11 cellular contexts compared by ENCODE assay signal in the genomic region with DNA sequence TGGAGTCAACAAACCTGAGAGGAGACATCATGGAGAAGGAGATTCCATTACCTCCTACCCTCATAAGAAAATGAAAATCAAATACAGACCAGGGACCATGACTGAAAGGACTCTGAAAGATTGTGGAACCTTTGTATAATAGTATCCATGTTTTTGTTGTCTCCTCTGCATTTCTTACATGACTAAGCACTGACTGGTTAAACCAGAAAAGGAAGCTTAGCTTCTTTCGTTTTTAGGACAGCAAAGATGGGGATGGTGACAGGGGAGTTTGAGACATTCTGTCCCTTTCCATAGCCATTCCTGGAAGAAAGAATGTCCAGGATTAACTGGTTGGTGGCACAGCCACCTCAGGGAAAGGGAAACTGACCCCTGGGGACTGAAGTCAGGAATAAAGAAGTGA. TPM values are rescaled to one million over a fixed set of nuclear protein-coding genes. Genes with fewer than 3 reads are reported as not detected.
DNase-seq lines count a peak whose midpoint lies in the region; ATAC-seq and TF ChIP-seq lines count a peak whose summit lies in the region.
"Had no signal": no experiment of that assay in that cellular context is flagged by ENCODE, and none has a peak within 500 bp of the region (broad histone marks: within the 10 kb centered on the region; RNA-seq: fewer than 3 reads in every experiment).

No MANE protein-coding gene starts in this region.

- TF ChIP-seq POLR2A in breast epithelium (IDR thresholded peaks at IDR 0.05), result no peak

- H3K4me3 Mint-ChIP-seq in MCF 10A (ENCODE audit: unreplicated experiment), result no peak overlapping the region
- H3K4me3 Mint-ChIP-seq in activated T-helper 17 cell treated with anti-CD3 and anti-CD28 coated beads, Interleukin-2, amount 50 U/mL, for 72 hours, result peak overlapping the region; percentile 21
- H3K4me3 Mint-ChIP-seq: neural progenitor cell had no signal

- intact Hi-C loops in MCF 10A (cut with micrococcal nuclease) (loop anchor here (10.0 kb wide), 1 partner anchor 55 kb away; no protein-coding TSS in a partner anchor), breast epithelium (cut with DNase I; ENCODE audit: low total_unique reads) (no loop called here), left lung (cut with DNase I) (loop anchor here in 1 of 2 donors (10.0 kb wide), 1 partner anchor 85 kb away; no protein-coding TSS in a partner anchor), upper lobe of right lung (cut with DNase I) (no loop called here)

- CTCF ChIA-PET in MCF 10A (lab: Yijun Ruan, JAX), result interaction anchor here (0.9 to 1.0 kb wide), 3 partner anchors 105 to 139 kb away, joined by 3 to 4 read pairs (median 3); no protein-coding TSS in a partner anchor

- no TSS peak for BruUV-seq in MCF 10A (replicated peaks; lab: Mats Ljungman, UMichigan)

- H3K27ac Mint-ChIP-seq in MCF 10A (ENCODE audit: low read depth, unreplicated experiment), result no peak overlapping the region
- H3K27ac Mint-ChIP-seq in activated T-helper 17 cell treated with anti-CD3 and anti-CD28 coated beads, Interleukin-2, amount 50 U/mL, for 72 hours, result peak overlapping the region; percentile 44
- H3K27ac Mint-ChIP-seq: neural progenitor cell had no signal

- H3K9me3 ChIP-seq in breast epithelium (no peaks in the 10 kb centered on the region), left lung (no peaks in the 10 kb centered on the region), upper lobe of right lung (no peaks in the 10 kb centered on the region)

- H3K4me3 ChIP-seq in breast epithelium (no peak overlapping the region), left lung (no peak overlapping the region), upper lobe of right lung (no peak overlapping the region)
- H3K4me3 ChIP-seq: neural progenitor cell had no signal

- no peaks in the 10 kb centered on the region for H3K27me3 ChIP-seq in breast epithelium
- H3K27me3 ChIP-seq in left lung, result no peaks in the 10 kb centered on the region
- H3K27me3 ChIP-seq in upper lobe of right lung, result no peaks in the 10 kb centered on the region
- H3K27me3 ChIP-seq: neural progenitor cell had no signal

- H3K4me1 Mint-ChIP-seq in MCF 10A (ENCODE audit: insufficient read depth, unreplicated experiment), result peaks cover 19% of the 10 kb centered on the region
- peaks cover 9% of the 10 kb centered on the region for H3K4me1 Mint-ChIP-seq in activated T-helper 17 cell treated with anti-CD3 and anti-CD28 coated beads, Interleukin-2, amount 50 U/mL, for 72 hours
- H3K4me1 Mint-ChIP-seq: neural progenitor cell had no signal

- TF ChIP-seq CTCF in MCF 10A (IDR thresholded peaks at IDR 0.05; ENCODE audit: unreplicated experiment) (no peak), breast epithelium (IDR thresholded peaks at IDR 0.05) (no peak), left lung (IDR thresholded peaks at IDR 0.05) (no peak), upper lobe of right lung (IDR thresholded peaks at IDR 0.05) (no peak)

- H3K27me3 Mint-ChIP-seq in MCF 10A (ENCODE audit: insufficient read depth, unreplicated experiment), result no peaks in the 10 kb centered on the region
- H3K27me3 Mint-ChIP-seq in activated T-helper 17 cell treated with anti-CD3 and anti-CD28 coated beads, Interleukin-2, amount 50 U/mL, for 72 hours, result no peaks in the 10 kb centered on the region

- ATAC-seq in activated T-helper 17 cell treated with anti-CD3 and anti-CD28 coated beads, Interleukin-2, amount 50 U/mL, for 72 hours (replicated peaks), result peak; percentile 65
- ATAC-seq in left lung, result peak; percentile 39
- peak; percentile 55 for ATAC-seq in upper lobe of right lung

- POLR2A ChIA-PET in MCF 10A (lab: Yijun Ruan, JAX), result interaction anchor here (6.0 kb wide), 1 partner anchor 9 kb away, joined by 51 read pairs; no protein-coding TSS in a partner anchor

- H3K27ac ChIP-seq in breast epithelium (no peak overlapping the region), left lung (peak overlapping the region; percentile 14 to 79), upper lobe of right lung (peak overlapping the region; percentile 39)
- H3K27ac ChIP-seq: neural progenitor cell had no signal

- no peaks in the 10 kb centered on the region for H3K9me3 Mint-ChIP-seq in MCF 10A (ENCODE audit: unreplicated experiment)
- H3K9me3 Mint-ChIP-seq in activated T-helper 17 cell treated with anti-CD3 and anti-CD28 coated beads, Interleukin-2, amount 50 U/mL, for 72 hours, result no peaks in the 10 kb centered on the region
- H3K9me3 Mint-ChIP-seq: neural progenitor cell had no signal

- DNase-seq in MCF 10A (ENCODE audit: unreplicated experiment) (peak; percentile 30), breast epithelium (ENCODE audit: low spot score in 2 of 2) (no peak), left lung (no peak), upper lobe of right lung (no peak), SHP77 (lab: John Stamatoyannopoulos, UW) (no peak), iPS-NIHi11 (ENCODE audit: low spot score) (no peak)
- DNase-seq in stimulated activated naive CD4-positive, alpha-beta T cell (lab: John Stamatoyannopoulos, UW), result no peak
- DNase-seq: hypothalamus, NCI-H187 treated with DMSO at 0.1 percent for 48 hours had no signal

- H3K36me3 Mint-ChIP-seq in MCF 10A (ENCODE audit: insufficient read depth, unreplicated experiment), result peaks cover 13% of the 10 kb centered on the region
- peaks cover 13% of the 10 kb centered on the region for H3K36me3 Mint-ChIP-seq in activated T-helper 17 cell treated with anti-CD3 and anti-CD28 coated beads, Interleukin-2, amount 50 U/mL, for 72 hours (ENCODE audit: low read depth)

- no peaks in the 10 kb centered on the region for H3K4me1 ChIP-seq in breast epithelium
- peaks cover 13 to 61% of the 10 kb centered on the region in 2 donors for H3K4me1 ChIP-seq in left lung
- H3K4me1 ChIP-seq in upper lobe of right lung, result peaks cover 56% of the 10 kb centered on the region
- H3K4me1 ChIP-seq: neural progenitor cell had no signal

- no peaks in the 10 kb centered on the region for H3K36me3 ChIP-seq in breast epithelium
- H3K36me3 ChIP-seq in left lung, result no peaks in the 10 kb centered on the region
- H3K36me3 ChIP-seq in upper lobe of right lung, result no peaks in the 10 kb centered on the region
- H3K36me3 ChIP-seq: neural progenitor cell had no signal

RNA-seq across cellular contexts. Expression of a gene that starts 22.2 kb away (rescaled TPM):
- 5.3 and 7.7 TPM in 2 replicates for total RNA-seq in MCF 10A (2022)
- 10 to 100 TPM; 26.2 to 49.2 (median 36.6) TPM for total RNA-seq in breast epithelium
- total RNA-seq in activated T-helper 17 cell treated with anti-CD3 and anti-CD28 coated beads, Interleukin-2, amount 50 U/mL, for 72 hours, result 10 to 100 TPM in 1 of 2 donors, 1 to 10 TPM in 1; 3.1 to 14.9 TPM
- 100 to 1,000 TPM in 1 of 2 donors, 10 to 100 TPM in 1; 87.5 to 127 TPM for total RNA-seq in left lung
- total RNA-seq in upper lobe of right lung, result 94.8 TPM

RNA-seq across cellular contexts. Expression of a gene that starts 22.2 kb away (rescaled TPM):
- total RNA-seq in MCF 10A (2022), result 22.5 and 23.1 TPM in 2 replicates
- total RNA-seq in breast epithelium, result 10 to 100 TPM; 11.7 to 16.7 (median 12.1) TPM
- 10 to 100 TPM; 22.9 to 35.0 TPM for total RNA-seq in activated T-helper 17 cell treated with anti-CD3 and anti-CD28 coated beads, Interleukin-2, amount 50 U/mL, for 72 hours
- 10 to 100 TPM; 40.9 to 47.6 TPM for total RNA-seq in left lung
- 41.3 TPM for total RNA-seq in upper lobe of right lung

Comparison
In these comparisons a context has a peak if more than half of its experiments do, and no peak if none do; other contexts are left out.
1. H3K27ac ChIP-seq: peak in left lung (2 of 2) and upper lobe of right lung (single experiment); none in breast epithelium (0 of 2).
2. Peak in every context shown above with its lines, with median percentiles within 50 percentile points of each other: ATAC-seq.